Comparison of ENCODE assay signal across 8 cellular contexts in genomic region chr1:46340404-46341221, GRCh38. TPM values are rescaled to one million over a fixed set of nuclear protein-coding genes. Genes with fewer than 3 reads are reported as not detected.
DNase-seq lines count a peak whose midpoint lies in the region; ATAC-seq and TF ChIP-seq lines count a peak whose summit lies in the region.

TSS of gene NSUN4 (plus strand) at chr1:46340807. CDS start at chr1:46340827, 20 bp downstream.

- peak; percentile 72 for TF ChIP-seq CTCF in astrocyte of the cerebellum (IDR thresholded peaks at IDR 0.05; ENCODE audit: low read depth, low read length, missing control alignments)

- in situ Hi-C loops in astrocyte of the cerebellum (cut with HindIII; ENCODE audit: low sequenced_read_pairs) = no loop called here

- DNase-seq in NCI-H187 treated with DMSO at 0.1 percent for 48 hours (lab: John Stamatoyannopoulos, UW) (peak; percentile 78), T-helper 22 cell (ENCODE audit: low read depth) (peak; percentile 79), astrocyte of the cerebellum (ENCODE audit: low read depth) (peak; percentile 86), hepatic stellate cell (ENCODE audit: low spot score) (peak; percentile 93), renal cortical epithelial cell (ENCODE audit: low read depth) (peak; percentile 85)

- H3K4me3 ChIP-seq in astrocyte of the cerebellum (ENCODE audit: low read depth, low read length) = peak within 1 kb of the TSS; percentile 84

- ATAC-seq in GM18498 (IDR thresholded peaks at IDR 0.05; ENCODE audit: unreplicated experiment) (peak; percentile 88), HG02943 (IDR thresholded peaks at IDR 0.05; ENCODE audit: low read depth, unreplicated experiment) (peak; percentile 78), HG03469 (IDR thresholded peaks at IDR 0.05; ENCODE audit: unreplicated experiment) (no peak)

RNA-seq across cellular contexts. Expression of gene NSUN4, which starts in this region (rescaled TPM):
- total RNA-seq in renal cortical epithelial cell = 21.7 and 27.4 TPM in 2 replicates
